Comparison of ENCODE assay signal across 1 cellular context in genomic region chr2:186382932-186383331, GRCh38.
TF ChIP-seq lines count a peak whose summit lies in the region.

No MANE protein-coding gene starts in this region.

TF ChIP-seq in HepG2, 621 proteins besides CTCF, POLR2A, EP300 and RAD21 (continued from another document and continues in another):
- TF ChIP-seq ARID5B (CRISPR knock-in tag; IDR thresholded peaks at IDR 0.05) (peak; percentile 100), MAFG (CRISPR knock-in tag; IDR thresholded peaks at IDR 0.05) (no peak), NR2F1 (CRISPR knock-in tag; IDR thresholded peaks at IDR 0.05) (peak; percentile 12 to 26; a peak in 2 of 4 replicates), NBN (conservative IDR thresholded peaks at IDR 0.05) (no peak), KDM2A (CRISPR knock-in tag; IDR thresholded peaks at IDR 0.05; ENCODE audit: borderline replicate concordance, low read depth) (no peak), ZNF710 (CRISPR knock-in tag; IDR thresholded peaks at IDR 0.05; ENCODE audit: borderline replicate concordance) (peak; percentile 49; the same call in 1 of the 2 replicates), ZNF549 (CRISPR knock-in tag; IDR thresholded peaks at IDR 0.05) (no peak), GABPB1 (CRISPR knock-in tag; IDR thresholded peaks at IDR 0.05) (no peak; the same call in 1 of the 2 replicates), ZNF513 (CRISPR knock-in tag; conservative IDR thresholded peaks at IDR 0.05) (no peak), MIER3 (CRISPR knock-in tag; IDR thresholded peaks at IDR 0.05; ENCODE audit: borderline replicate concordance) (peak; percentile 86; the same call in 1 of the 2 replicates), ZNF136 (CRISPR knock-in tag; IDR thresholded peaks at IDR 0.05; ENCODE audit: low read depth) (no peak), ZFP82 (CRISPR knock-in tag; IDR thresholded peaks at IDR 0.05; ENCODE audit: borderline replicate concordance) (no peak), ZC3H13 (CRISPR knock-in tag; IDR thresholded peaks at IDR 0.05) (no peak), ZNF790 (CRISPR knock-in tag; IDR thresholded peaks at IDR 0.05; ENCODE audit: borderline replicate concordance) (no peak), ZNF484 (CRISPR knock-in tag; IDR thresholded peaks at IDR 0.05; ENCODE audit: borderline replicate concordance, low read depth) (no peak), KDM5A (IDR thresholded peaks at IDR 0.05; ENCODE audit: borderline replicate concordance, low read length) (no peak; the same call in 1 of the 2 replicates), HDAC2 (CRISPR knock-in tag; IDR thresholded peaks at IDR 0.05) (peak; percentile 97), ZNF33B (CRISPR knock-in tag; IDR thresholded peaks at IDR 0.05) (no peak), THAP9 (CRISPR knock-in tag; IDR thresholded peaks at IDR 0.05; ENCODE audit: borderline replicate concordance) (no peak), ZNF660 (CRISPR knock-in tag; IDR thresholded peaks at IDR 0.05; ENCODE audit: borderline replicate concordance, low read depth) (no peak), MXI1 (IDR thresholded peaks at IDR 0.05; ENCODE audit: borderline replicate concordance, low read depth, low read length) (peak; percentile 72; the same call in 1 of the 3 replicates), ZNF10 (CRISPR knock-in tag; IDR thresholded peaks at IDR 0.05; ENCODE audit: borderline replicate concordance, low read depth) (no peak), EEA1 (CRISPR knock-in tag; IDR thresholded peaks at IDR 0.05; ENCODE audit: borderline replicate concordance) (no peak), EED (CRISPR knock-in tag; IDR thresholded peaks at IDR 0.05) (no peak), MAX (IDR thresholded peaks at IDR 0.05) (peak; percentile 85), IRF2 (CRISPR knock-in tag; IDR thresholded peaks at IDR 0.05) (peak; percentile 93), ELF4 (CRISPR knock-in tag; IDR thresholded peaks at IDR 0.05; ENCODE audit: borderline replicate concordance) (0 out of 2 replicates have a peak, but pooled peaks have one; percentile 17), JARID2 (CRISPR knock-in tag; IDR thresholded peaks at IDR 0.05; ENCODE audit: insufficient replicate concordance) (no peak), CREB3 (CRISPR knock-in tag; IDR thresholded peaks at IDR 0.05) (no peak), ZNF800 (CRISPR knock-in tag; IDR thresholded peaks at IDR 0.05) (no peak), JDP2 (CRISPR knock-in tag; IDR thresholded peaks at IDR 0.05; ENCODE audit: borderline replicate concordance) (no peak), ZSCAN5A (CRISPR knock-in tag; IDR thresholded peaks at IDR 0.05; ENCODE audit: borderline replicate concordance) (peak; percentile 87; the same call in 1 of the 2 replicates), ARID2 (CRISPR knock-in tag; IDR thresholded peaks at IDR 0.05; ENCODE audit: borderline replicate concordance) (no peak), RAD51 (IDR thresholded peaks at IDR 0.05; ENCODE audit: borderline replicate concordance) (no peak), CENPBD1 (CRISPR knock-in tag; IDR thresholded peaks at IDR 0.05; ENCODE audit: borderline replicate concordance, low read depth) (no peak), KDM1A (CRISPR knock-in tag; IDR thresholded peaks at IDR 0.05) (peak; percentile 71)
